In genomic region chr11:65899356-65900124, GRCh38 we compare ENCODE assay signal across 8 cellular contexts. TPM values are rescaled to one million over a fixed set of nuclear protein-coding genes. Genes with fewer than 3 reads are reported as not detected.
DNase-seq lines count a peak whose midpoint lies in the region; ATAC-seq and TF ChIP-seq lines count a peak whose summit lies in the region.

No MANE protein-coding gene starts in this region.

- 7% methylated on average over 58 of the region's 78 CpGs for whole genome bisulfite sequencing in hepatocyte (ENCODE audit: low lambda C conversion rate, missing lambda C conversion rate)

- H4K20me1 ChIP-seq in hepatocyte (ENCODE audit: insufficient read depth, poor library complexity, severe bottlenecking) = no peaks in the 10 kb centered on the region

- no peak for TF ChIP-seq CTCF in hepatocyte (IDR thresholded peaks at IDR 0.05; ENCODE audit: poor library complexity)

- peak overlapping the region; percentile 93 for H3K4me2 ChIP-seq in hepatocyte
- H3K4me2 ChIP-seq in skeletal muscle satellite cell (ENCODE audit: low read length) = peak overlapping the region; percentile 82

- H3K79me2 ChIP-seq in hepatocyte = no peaks in the 10 kb centered on the region

- H3K4me3 ChIP-seq in hepatocyte = peak overlapping the region; percentile 53
- H3K4me3 ChIP-seq in skeletal muscle satellite cell (ENCODE audit: low read length) = peak overlapping the region; percentile 86

- no peaks in the 10 kb centered on the region for H3K36me3 ChIP-seq in hepatocyte (replicated peaks; ENCODE audit: insufficient read depth, low read depth)
- H3K36me3 ChIP-seq in skeletal muscle satellite cell (ENCODE audit: insufficient read depth, low read length) = peaks cover 41% of the 10 kb centered on the region

- peaks cover 27% of the 10 kb centered on the region for H3K4me1 Mint-ChIP-seq in activated naive CD8-positive, alpha-beta T cell treated with anti-CD3 and anti-CD28 coated beads, Interleukin-2, amount 10 ng/mL, durations not matched to agents 7 days and 5 days

- POLR2A ChIA-PET in activated naive CD8-positive, alpha-beta T cell treated with anti-CD3 and anti-CD28 coated beads, Interleukin-2, amount 10 ng/mL, durations not matched to agents 7 days and 5 days (lab: Charles Lee) = interaction anchor here (0.6 to 8.0 kb wide), 10 partner anchors 9 to 1139 kb away, joined by 3 to 108 read pairs (median 4); partner anchors contain the start of genes C11orf68, CCDC85B, FIBP and MUS81

- H3K27me3 ChIP-seq in hepatocyte (peaks cover 25% of the 10 kb centered on the region), skeletal muscle satellite cell (ENCODE audit: control insufficient read depth, insufficient read depth, low read length) (no peaks in the 10 kb centered on the region)

- H3K9me2 ChIP-seq in hepatocyte (replicated peaks; ENCODE audit: insufficient read depth) = no peaks in the 10 kb centered on the region

- DNase-seq in SK-MEL-5 (ENCODE audit: low read depth, low spot score) (peak; percentile 38), hepatocyte (ENCODE audit: low spot score) (peak; percentile 84)
- peak; percentile 71 for DNase-seq in activated naive CD8-positive, alpha-beta T cell treated with anti-CD3 and anti-CD28 coated beads, Interleukin-2, amount 10 ng/mL, durations not matched to agents 7 days and 5 days

- H3K27ac Mint-ChIP-seq in activated naive CD8-positive, alpha-beta T cell treated with anti-CD3 and anti-CD28 coated beads, Interleukin-2, amount 10 ng/mL, durations not matched to agents 7 days and 5 days = peak overlapping the region; percentile 51

- no peaks in the 10 kb centered on the region for H3K9me3 ChIP-seq in hepatocyte (ENCODE audit: low read depth)
- H3K9me3 ChIP-seq in skeletal muscle satellite cell (replicated peaks; ENCODE audit: low read length) = no peaks in the 10 kb centered on the region

- H3K4me1 ChIP-seq in hepatocyte (ENCODE audit: insufficient read depth) (peaks cover 15% of the 10 kb centered on the region), skeletal muscle satellite cell (ENCODE audit: control insufficient read depth, insufficient read depth, low read length) (peaks cover 63% of the 10 kb centered on the region)

- H2AFZ ChIP-seq in hepatocyte = peak overlapping the region; percentile 63

- peak overlapping the region; percentile 72 for H3K4me3 Mint-ChIP-seq in activated naive CD8-positive, alpha-beta T cell treated with anti-CD3 and anti-CD28 coated beads, Interleukin-2, amount 10 ng/mL, durations not matched to agents 7 days and 5 days

- peak overlapping the region; percentile 71 for H3K27ac ChIP-seq in hepatocyte

- no peaks in the 10 kb centered on the region for H3K9me3 Mint-ChIP-seq in activated naive CD8-positive, alpha-beta T cell treated with anti-CD3 and anti-CD28 coated beads, Interleukin-2, amount 10 ng/mL, durations not matched to agents 7 days and 5 days

- peak overlapping the region; percentile 96 for H3K9ac ChIP-seq in skeletal muscle satellite cell (ENCODE audit: low read depth, low read length)

- peaks cover 2% of the 10 kb centered on the region for H3K36me3 Mint-ChIP-seq in activated naive CD8-positive, alpha-beta T cell treated with anti-CD3 and anti-CD28 coated beads, Interleukin-2, amount 10 ng/mL, durations not matched to agents 7 days and 5 days

- in situ Hi-C loops in SK-MEL-5 (cut with HindIII; ENCODE audit: low pct_unique_long_range_greater_than_20kb, low sequenced_read_pairs) = no loop called here

- ATAC-seq in GM21825 (IDR thresholded peaks at IDR 0.05; ENCODE audit: unreplicated experiment) (peak; percentile 4), GM21381 (IDR thresholded peaks at IDR 0.05; ENCODE audit: unreplicated experiment) (no peak), GM21717 (IDR thresholded peaks at IDR 0.05; ENCODE audit: unreplicated experiment) (no peak), GM18498 (IDR thresholded peaks at IDR 0.05; ENCODE audit: unreplicated experiment) (no peak)
- peak; percentile 28 for ATAC-seq in activated naive CD8-positive, alpha-beta T cell treated with anti-CD3 and anti-CD28 coated beads, Interleukin-2, amount 10 ng/mL, durations not matched to agents 7 days and 5 days (ENCODE audit: low read depth)

- H3K27me3 Mint-ChIP-seq in activated naive CD8-positive, alpha-beta T cell treated with anti-CD3 and anti-CD28 coated beads, Interleukin-2, amount 10 ng/mL, durations not matched to agents 7 days and 5 days = peaks cover 8% of the 10 kb centered on the region

RNA-seq across cellular contexts. Expression of gene FOSL1, which starts 0.6 kb away (rescaled TPM):
- total RNA-seq in SK-MEL-5 (2014; rRNA removed; shearing (Covaris generic)) = 8.9 and 10.2 TPM in 2 replicates
- polyA plus RNA-seq in SK-MEL-5 (2015; cell fraction: cytosol; rRNA removed) = 29.1 and 34.9 TPM in 2 replicates
- polyA plus RNA-seq in SK-MEL-5 (2015; cell fraction: nucleus; rRNA removed) = 4.1 and 14.5 TPM in 2 replicates
- total RNA-seq in activated naive CD8-positive, alpha-beta T cell treated with anti-CD3 and anti-CD28 coated beads, Interleukin-2, amount 10 ng/mL, durations not matched to agents 7 days and 5 days = 1 to 10 TPM; 1.9 to 2.0 TPM
- 4.5 and 4.7 TPM in 2 replicates for total RNA-seq in hepatocyte
- 16.5 and 20.1 TPM in 2 replicates for polyA plus RNA-seq in hepatocyte
- 65.9 and 97.2 TPM in 2 replicates for total RNA-seq in skeletal muscle satellite cell (2012; rRNA removed)

RNA-seq across cellular contexts. Expression of gene CCDC85B, which starts 9.1 kb away (rescaled TPM):
- total RNA-seq in SK-MEL-5 (2014; rRNA removed; shearing (Covaris generic)) = 22.2 and 23.7 TPM in 2 replicates
- 75.6 and 87.8 TPM in 2 replicates for polyA plus RNA-seq in SK-MEL-5 (2015; cell fraction: cytosol; rRNA removed)
- 11.6 and 13.1 TPM in 2 replicates for polyA plus RNA-seq in SK-MEL-5 (2015; cell fraction: nucleus; rRNA removed)
- total RNA-seq in activated naive CD8-positive, alpha-beta T cell treated with anti-CD3 and anti-CD28 coated beads, Interleukin-2, amount 10 ng/mL, durations not matched to agents 7 days and 5 days = 10 to 100 TPM; 59.8 to 66.3 TPM
- total RNA-seq in hepatocyte = 15.1 and 21.5 TPM in 2 replicates
- 38.2 and 41.6 TPM in 2 replicates for polyA plus RNA-seq in hepatocyte
- total RNA-seq in skeletal muscle satellite cell (2012; rRNA removed) = 48.1 and 61.1 TPM in 2 replicates

RNA-seq across cellular contexts. Expression of gene FIBP, which starts 11.3 kb away (rescaled TPM):
- total RNA-seq in SK-MEL-5 (2014; rRNA removed; shearing (Covaris generic)) = 60.8 and 62.9 TPM in 2 replicates
- 60.2 and 74.5 TPM in 2 replicates for polyA plus RNA-seq in SK-MEL-5 (2015; cell fraction: cytosol; rRNA removed)
- polyA plus RNA-seq in SK-MEL-5 (2015; cell fraction: nucleus; rRNA removed) = 84.1 and 100 TPM in 2 replicates
- total RNA-seq in activated naive CD8-positive, alpha-beta T cell treated with anti-CD3 and anti-CD28 coated beads, Interleukin-2, amount 10 ng/mL, durations not matched to agents 7 days and 5 days = 10 to 100 TPM; 78.2 to 82.9 TPM
- total RNA-seq in hepatocyte = 72.6 and 74.9 TPM in 2 replicates
- polyA plus RNA-seq in hepatocyte = 93.6 and 101 TPM in 2 replicates
- 173 and 237 TPM in 2 replicates for total RNA-seq in skeletal muscle satellite cell (2012; rRNA removed)

RNA-seq across cellular contexts. Expression of gene C11orf68, which starts 19.3 kb away (rescaled TPM):
- 7.8 and 9.8 TPM in 2 replicates for total RNA-seq in SK-MEL-5 (2014; rRNA removed; shearing (Covaris generic))
- 31.8 and 34.2 TPM in 2 replicates for polyA plus RNA-seq in SK-MEL-5 (2015; cell fraction: cytosol; rRNA removed)
- polyA plus RNA-seq in SK-MEL-5 (2015; cell fraction: nucleus; rRNA removed) = 13.0 and 13.3 TPM in 2 replicates
- total RNA-seq in activated naive CD8-positive, alpha-beta T cell treated with anti-CD3 and anti-CD28 coated beads, Interleukin-2, amount 10 ng/mL, durations not matched to agents 7 days and 5 days = 10 to 100 TPM; 39.8 to 42.8 TPM
- total RNA-seq in hepatocyte = 20.8 and 26.3 TPM in 2 replicates
- 53.2 and 59.3 TPM in 2 replicates for polyA plus RNA-seq in hepatocyte
- 29.7 and 48.3 TPM in 2 replicates for total RNA-seq in skeletal muscle satellite cell (2012; rRNA removed)

RNA-seq across cellular contexts. Expression of gene DRAP1, which starts 19.7 kb away (rescaled TPM):
- total RNA-seq in SK-MEL-5 (2014; rRNA removed; shearing (Covaris generic)) = 66.5 and 72.9 TPM in 2 replicates
- 65.6 and 99.1 TPM in 2 replicates for polyA plus RNA-seq in SK-MEL-5 (2015; cell fraction: cytosol; rRNA removed)
- polyA plus RNA-seq in SK-MEL-5 (2015; cell fraction: nucleus; rRNA removed) = 28.3 and 31.6 TPM in 2 replicates
- total RNA-seq in activated naive CD8-positive, alpha-beta T cell treated with anti-CD3 and anti-CD28 coated beads, Interleukin-2, amount 10 ng/mL, durations not matched to agents 7 days and 5 days = 100 to 1,000 TPM; 225 to 259 TPM
- total RNA-seq in hepatocyte = 59.1 and 65.3 TPM in 2 replicates
- 158 and 173 TPM in 2 replicates for polyA plus RNA-seq in hepatocyte
- total RNA-seq in skeletal muscle satellite cell (2012; rRNA removed) = 479 and 497 TPM in 2 replicates

Comparison
In these comparisons a context has a peak if more than half of its experiments do, and no peak if none do; other contexts are left out.
1. ATAC-seq: peak in GM21825 (single experiment) and activated naive CD8-positive, alpha-beta T cell treated with anti-CD3 and anti-CD28 coated beads, Interleukin-2, amount 10 ng/mL, durations not matched to agents 7 days and 5 days (single experiment); none in GM21381 (single experiment), GM21717 (single experiment) and GM18498 (single experiment).
2. Peak in every context shown above with its lines, with median percentiles within 50 percentile points of each other: DNase-seq.